15 cellular contexts compared by ENCODE assay signal in genomic region chr9:79578891-79579290, GRCh38. TPM values are rescaled to one million over a fixed set of nuclear protein-coding genes. Genes with fewer than 3 reads are reported as not detected.
DNase-seq lines count a peak whose midpoint lies in the region; ATAC-seq, FAIRE-seq and TF ChIP-seq lines count a peak whose summit lies in the region.
"Had no signal": no experiment of that assay in that cellular context is flagged by ENCODE, and none has a peak within 500 bp of the region (broad histone marks: within the 10 kb centered on the region; RNA-seq: fewer than 3 reads in every experiment).

No MANE protein-coding gene starts in this region.

- no peaks in the 10 kb centered on the region for H3K27me3 ChIP-seq in BE2C
- H3K27me3 ChIP-seq in neutrophil: no peaks in the 10 kb centered on the region
- no peaks in the 10 kb centered on the region for H3K27me3 ChIP-seq in gastroesophageal sphincter
- H3K27me3 ChIP-seq in esophagus squamous epithelium: no peaks in the 10 kb centered on the region
- H3K27me3 ChIP-seq: cardiac muscle cell had no signal

- H3K4me1 ChIP-seq in BE2C: peaks cover 25% of the 10 kb centered on the region
- peaks cover 89 to 98% of the 10 kb centered on the region in 2 experiments for H3K4me1 ChIP-seq in neutrophil (ENCODE audit: control insufficient read depth in 1 of 2, insufficient read depth in 1 of 2, low read depth in 1 of 2, low read length in 1 of 2)
- H3K4me1 ChIP-seq in gastroesophageal sphincter: peaks cover 0 to 78% (median 10%) of the 10 kb centered on the region in 3 donors
- H3K4me1 ChIP-seq in esophagus squamous epithelium: peaks cover 0 to 76% (median 6%) of the 10 kb centered on the region in 3 donors

- 75 to 79% methylated on average over 1 of the region's 1 CpG for WGBS in gastroesophageal sphincter (ENCODE audit: low coverage in 1 of 2), 2 donors
- WGBS in esophagus squamous epithelium, 2 donors: 65 to 81% methylated on average over 1 of the region's 1 CpG

- TF ChIP-seq POLR2A in gastroesophageal sphincter (IDR thresholded peaks at IDR 0.05) (no peak), esophagus squamous epithelium (IDR thresholded peaks at IDR 0.05) (no peak)

- H3K9me3 ChIP-seq in BE2C (no peaks in the 10 kb centered on the region), neutrophil (no peaks in the 10 kb centered on the region), gastroesophageal sphincter (no peaks in the 10 kb centered on the region), esophagus squamous epithelium (no peaks in the 10 kb centered on the region)

- H3K4me3 ChIP-seq in BE2C (ENCODE audit: low read depth, low read length) (peak overlapping the region; percentile 37), neutrophil (ENCODE audit: low read depth in 1 of 2, low read length in 1 of 2) (no peak overlapping the region), gastroesophageal sphincter (no peak overlapping the region), esophagus squamous epithelium (no peak overlapping the region)
- H3K4me3 ChIP-seq: cardiac muscle cell had no signal

- intact Hi-C loops in esophagus squamous epithelium (cut with DNase I): no loop called here

- peak overlapping the region; percentile 36 for H3K27ac ChIP-seq in caudate nucleus (ENCODE audit: low read depth, low read length)
- H3K27ac ChIP-seq in neutrophil: peak overlapping the region; percentile 44
- no peak overlapping the region for H3K27ac ChIP-seq in gastroesophageal sphincter
- no peak overlapping the region for H3K27ac ChIP-seq in esophagus squamous epithelium
- H3K27ac ChIP-seq: cardiac muscle cell had no signal

- TF ChIP-seq EP300 in gastroesophageal sphincter (IDR thresholded peaks at IDR 0.05): no peak

- H3K36me3 ChIP-seq in BE2C (peaks cover 18% of the 10 kb centered on the region), neutrophil (peaks cover 38% of the 10 kb centered on the region), gastroesophageal sphincter (peaks cover 0 to 5% of the 10 kb centered on the region in 2 donors), esophagus squamous epithelium (peaks cover 0 to 23% (median 0%) of the 10 kb centered on the region in 3 donors)
- H3K36me3 ChIP-seq: cardiac muscle cell had no signal

- no peak for TF ChIP-seq CTCF in BE2C (IDR thresholded peaks at IDR 0.05; ENCODE audit: low read depth, low read length)
- no peak for TF ChIP-seq CTCF in D721Med (IDR thresholded peaks at IDR 0.05; ENCODE audit: insufficient read depth, missing control alignments)
- TF ChIP-seq CTCF in neutrophil (IDR thresholded peaks at IDR 0.05): no peak
- TF ChIP-seq CTCF in gastroesophageal sphincter (IDR thresholded peaks at IDR 0.05): no peak
- no peak for TF ChIP-seq CTCF in esophagus squamous epithelium (IDR thresholded peaks at IDR 0.05)

- no peak for ATAC-seq in gastroesophageal sphincter

- peak; percentile 46 for FAIRE-seq in D721Med (lab: Jason Lieb, UNC)
- FAIRE-seq: islet of Langerhans had no signal

- no peak for DNase-seq in BE2C
- no peak for DNase-seq in D721Med (ENCODE audit: insufficient read length, low spot score)
- no peak for DNase-seq in caudate nucleus (lab: John Stamatoyannopoulos, UW)
- no peak for DNase-seq in esophagus squamous epithelium (lab: John Stamatoyannopoulos, UW)
- DNase-seq in RKO (ENCODE audit: low spot score): no peak
- DNase-seq: activated naive CD4-positive, alpha-beta T cell treated with anti-CD3 and anti-CD28 coated beads for 36 hours; GF-D8; NCI-H187; NCI-H446 treated with DMSO at 0.1 percent for 48 hours; posterior cingulate gyrus; SHP77 had no signal

RNA-seq across cellular contexts. Expression of gene TLE4, which starts 7.1 kb away (rescaled TPM):
- polyA plus RNA-seq in BE2C (2012; ENCODE audit: insufficient read depth, insufficient read length, low read depth): 70.2 TPM
- total RNA-seq in gastroesophageal sphincter: 10 to 100 TPM; 30.5 to 66.2 (median 46.4) TPM
- 10 to 100 TPM; 30.1 to 52.5 (median 38.1) TPM for total RNA-seq in esophagus squamous epithelium

Comparison
In these comparisons a context has a peak if more than half of its experiments do, and no peak if none do; other contexts are left out.
1. H3K27ac ChIP-seq: peak in caudate nucleus (single experiment) and neutrophil (single experiment); none in gastroesophageal sphincter (0 of 4) and esophagus squamous epithelium (0 of 4).